In the genomic region with DNA sequence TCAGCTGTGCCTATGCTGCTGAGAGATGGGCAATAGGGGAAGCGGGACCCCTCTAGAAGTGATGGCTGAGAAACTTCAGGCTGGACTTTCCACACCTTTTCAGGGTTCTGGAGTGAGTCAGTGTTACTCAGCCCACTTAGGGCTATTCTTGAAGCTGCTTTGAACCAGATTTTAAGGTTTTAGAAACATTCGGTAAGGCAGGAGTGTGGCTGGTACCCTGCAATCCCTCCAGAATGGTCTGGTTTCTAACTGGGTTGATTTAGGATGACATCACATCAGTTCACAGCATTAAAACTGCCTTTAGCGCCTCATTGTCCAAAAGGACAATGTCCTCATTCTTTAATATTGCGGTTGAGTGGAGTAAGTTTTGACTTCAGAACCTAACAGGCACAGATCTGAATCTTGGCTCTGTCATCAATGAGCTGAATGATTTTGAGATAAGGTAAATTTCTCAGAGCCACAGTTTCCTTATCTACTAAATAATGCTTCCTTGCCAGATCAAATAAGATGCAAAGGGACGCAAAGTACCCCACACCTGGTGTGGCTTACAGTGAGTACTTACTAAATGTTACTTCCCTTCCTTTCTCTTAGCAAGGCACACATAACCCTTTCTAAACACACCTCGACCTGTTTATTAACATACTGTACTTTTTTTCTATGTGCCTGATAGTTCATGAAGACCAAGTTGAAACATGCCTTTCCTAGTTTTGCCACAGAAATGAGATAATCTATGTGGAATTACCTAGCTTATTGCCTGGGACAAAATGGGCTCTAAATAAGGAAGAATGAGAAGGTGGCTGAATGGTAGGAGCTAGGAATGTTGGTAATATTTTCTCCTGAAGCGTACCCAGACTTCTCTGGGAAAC, we compare ENCODE assay signal across 24 cellular contexts.
DNase-seq lines count a peak whose midpoint lies in the region; ATAC-seq and TF ChIP-seq lines count a peak whose summit lies in the region.
"Had no signal": no experiment of that assay in that cellular context is flagged by ENCODE, and none has a peak within 500 bp of the region (broad histone marks: within the 10 kb centered on the region; RNA-seq: fewer than 3 reads in every experiment).

No MANE protein-coding gene starts in this region.

- CTCF ChIA-PET in SK-N-SH (lab: Yijun Ruan, JAX): interaction anchor here (0.7 to 2.3 kb wide), 3 partner anchors 9 to 49 kb away, joined by 3 to 5 read pairs (median 4); no protein-coding TSS in a partner anchor
- CTCF ChIA-PET in activated CD8-positive, alpha-beta T cell treated with anti-CD3 and anti-CD28 coated beads, Interleukin-2, amount 10 ng/mL, durations not matched to agents 7 days and 5 days (lab: Charles Lee): interaction anchor here (1.4 kb wide), 1 partner anchor 9 kb away, joined by 3 read pairs; no protein-coding TSS in a partner anchor

- no peaks in the 10 kb centered on the region for H3K36me3 ChIP-seq in SK-N-SH (replicated peaks in 1 of 2; ENCODE audit: control insufficient read depth in 1 of 2, insufficient read depth in 2 of 2, low read length in 1 of 2)
- H3K36me3 ChIP-seq: upper lobe of left lung had no signal

- H3K4me2 ChIP-seq in SK-N-SH: 0 out of 2 replicates have a peak overlapping the region, but pooled peaks have one; percentile 27

- no peak for TF ChIP-seq RAD21 in SK-N-SH (IDR thresholded peaks at IDR 0.05; ENCODE audit: low read length)

- H3K9me2 ChIP-seq in SK-N-SH: no peaks in the 10 kb centered on the region

- peaks cover 7 to 11% of the 10 kb centered on the region in 2 experiments; a peak in 3 of 4 replicates for H3K4me1 ChIP-seq in SK-N-SH (ENCODE audit: control insufficient read depth in 1 of 2, insufficient read depth in 2 of 2, low read depth in 1 of 2, low read length in 1 of 2)

- H3K4me3 Mint-ChIP-seq in progenitor cell of endocrine pancreas (ENCODE audit: low read depth): no peak overlapping the region
- no peak overlapping the region for H3K4me3 Mint-ChIP-seq in activated CD8-positive, alpha-beta T cell treated with anti-CD3 and anti-CD28 coated beads, Interleukin-2, amount 10 ng/mL, durations not matched to agents 7 days and 5 days
- H3K4me3 Mint-ChIP-seq: activated CD4-positive, alpha-beta T cell treated with anti-CD3 and anti-CD28 coated beads for 36 hours; activated naive CD8-positive, alpha-beta T cell treated with anti-CD3 and anti-CD28 coated beads, Interleukin-2, amount 50 U/mL, for 24 hours; memory B cell; naive thymus-derived CD8-positive, alpha-beta T cell had no signal

- no peaks in the 10 kb centered on the region; the same call in 1 of the 2 replicates for H3K9me3 ChIP-seq in SK-N-SH
- H3K9me3 ChIP-seq: upper lobe of left lung had no signal

- no peak overlapping the region for H3K4me3 ChIP-seq in SK-N-SH (ENCODE audit: low read depth in 2 of 2, low read length in 1 of 2)
- H3K4me3 ChIP-seq: upper lobe of left lung had no signal

- no peaks in the 10 kb centered on the region for H4K20me1 ChIP-seq in SK-N-SH (ENCODE audit: insufficient read depth)

- H3F3A ChIP-seq in SK-N-SH (replicated peaks; ENCODE audit: insufficient read depth): no peaks in the 10 kb centered on the region

- no peaks in the 10 kb centered on the region for H3K27me3 Mint-ChIP-seq in progenitor cell of endocrine pancreas
- peaks cover 3% of the 10 kb centered on the region for H3K27me3 Mint-ChIP-seq in activated CD8-positive, alpha-beta T cell treated with anti-CD3 and anti-CD28 coated beads, Interleukin-2, amount 10 ng/mL, durations not matched to agents 7 days and 5 days (ENCODE audit: low read depth)
- H3K27me3 Mint-ChIP-seq: activated CD4-positive, alpha-beta T cell treated with anti-CD3 and anti-CD28 coated beads for 36 hours; activated naive CD8-positive, alpha-beta T cell treated with anti-CD3 and anti-CD28 coated beads, Interleukin-2, amount 50 U/mL, for 24 hours; memory B cell had no signal

- POLR2A ChIA-PET in SK-N-SH (lab: Yijun Ruan, JAX): no interaction called here
- POLR2A ChIA-PET in activated CD8-positive, alpha-beta T cell treated with anti-CD3 and anti-CD28 coated beads, Interleukin-2, amount 10 ng/mL, durations not matched to agents 7 days and 5 days (lab: Charles Lee): interaction anchor here (0.6 kb wide), 1 partner anchor 23 kb away, joined by 3 read pairs; no protein-coding TSS in a partner anchor

- TF ChIP-seq CTCF in SK-N-SH (IDR thresholded peaks at IDR 0.05): no peak
- TF ChIP-seq CTCF in progenitor cell of endocrine pancreas (IDR thresholded peaks at IDR 0.05; ENCODE audit: unreplicated experiment): no peak

- DNase-seq in COLO829 (ENCODE audit: low spot score) (peak; percentile 30), SK-N-SH (no peak), epithelial cell of prostate (ENCODE audit: low read depth, low spot score) (no peak), progenitor cell of endocrine pancreas (ENCODE audit: low spot score, unreplicated experiment) (no peak), NCI-H1694 treated with DMSO at 0.1 percent for 48 hours (lab: John Stamatoyannopoulos, UW) (no peak)
- DNase-seq in activated CD8-positive, alpha-beta T cell treated with anti-CD3 and anti-CD28 coated beads, Interleukin-2, amount 10 ng/mL, durations not matched to agents 7 days and 5 days: no peak
- DNase-seq: 8988T; activated CD4-positive, alpha-beta T cell treated with anti-CD3 and anti-CD28 coated beads for 36 hours; activated naive CD8-positive, alpha-beta T cell treated with anti-CD3 and anti-CD28 coated beads, Interleukin-2, amount 50 U/mL, for 24 hours; erythroblast; foreskin melanocyte; kidney glomerular epithelial cell; MM.1S; naive thymus-derived CD8-positive, alpha-beta T cell; NCI-H2171 treated with DMSO at 0.1 percent for 48 hours; NCI-H526; posterior cingulate gyrus; stimulated activated naive CD4-positive, alpha-beta T cell treated with Interleukin-2 at 50 U/mL for 16 hours; upper lobe of left lung had no signal

- no peaks in the 10 kb centered on the region for H3K79me2 ChIP-seq in SK-N-SH (ENCODE audit: insufficient read depth)

- H3K36me3 Mint-ChIP-seq in progenitor cell of endocrine pancreas (ENCODE audit: insufficient read depth): peaks cover 6% of the 10 kb centered on the region
- H3K36me3 Mint-ChIP-seq in activated CD8-positive, alpha-beta T cell treated with anti-CD3 and anti-CD28 coated beads, Interleukin-2, amount 10 ng/mL, durations not matched to agents 7 days and 5 days (ENCODE audit: low read depth): no peaks in the 10 kb centered on the region
- H3K36me3 Mint-ChIP-seq: memory B cell; naive thymus-derived CD8-positive, alpha-beta T cell had no signal

- H3K9me3 Mint-ChIP-seq in progenitor cell of endocrine pancreas (ENCODE audit: low read depth): peaks cover 3% of the 10 kb centered on the region
- no peaks in the 10 kb centered on the region for H3K9me3 Mint-ChIP-seq in activated CD8-positive, alpha-beta T cell treated with anti-CD3 and anti-CD28 coated beads, Interleukin-2, amount 10 ng/mL, durations not matched to agents 7 days and 5 days (ENCODE audit: insufficient read depth)
- H3K9me3 Mint-ChIP-seq: activated naive CD8-positive, alpha-beta T cell treated with anti-CD3 and anti-CD28 coated beads, Interleukin-2, amount 50 U/mL, for 24 hours; activated T-helper 2 cell treated with anti-CD3 and anti-CD28 coated beads, Interferon-gamma antibody, Interleukin-2, Interleukin-4, amounts not matched to agents 10 μg/mL and 5 μg/mL and 100 μg/mL, durations not matched to agents 14 hours and 24 hours and 36 hours; memory B cell; naive thymus-derived CD8-positive, alpha-beta T cell had no signal

- ATAC-seq in GM18519 (IDR thresholded peaks at IDR 0.05; ENCODE audit: low FRiP score, unreplicated experiment) (no peak), GM18858 (IDR thresholded peaks at IDR 0.05; ENCODE audit: unreplicated experiment) (no peak)
- ATAC-seq in activated CD8-positive, alpha-beta T cell treated with anti-CD3 and anti-CD28 coated beads, Interleukin-2, amount 10 ng/mL, durations not matched to agents 7 days and 5 days: no peak
- ATAC-seq: activated CD4-positive, alpha-beta T cell treated with anti-CD3 and anti-CD28 coated beads for 36 hours; activated naive CD8-positive, alpha-beta T cell treated with anti-CD3 and anti-CD28 coated beads, Interleukin-2, amount 50 U/mL, for 24 hours; naive thymus-derived CD8-positive, alpha-beta T cell; Right ventricle myocardium inferior had no signal

- H3K9ac ChIP-seq in SK-N-SH: no peak overlapping the region

- no peaks in the 10 kb centered on the region for H3K27me3 ChIP-seq in SK-N-SH (ENCODE audit: insufficient read depth)
- H3K27me3 ChIP-seq: upper lobe of left lung had no signal

- WGBS in SK-N-SH (ENCODE audit: low lambda C conversion rate): 61% methylated on average over 7 of the region's 7 CpGs

- H3K27ac ChIP-seq in SK-N-SH (ENCODE audit: low read depth in 2 of 2, low read length in 1 of 2) (no peak overlapping the region; a peak in 1 of 4 replicates), epithelial cell of prostate (peak overlapping the region; percentile 56)
- H3K27ac ChIP-seq: upper lobe of left lung had no signal

- no peak for TF ChIP-seq EP300 in SK-N-SH (IDR thresholded peaks at IDR 0.05; ENCODE audit: borderline replicate concordance in 1 of 2, low read depth in 1 of 2, low read length in 1 of 2)

- H3K4me1 Mint-ChIP-seq in progenitor cell of endocrine pancreas (ENCODE audit: low read depth): peaks cover 21% of the 10 kb centered on the region
- no peaks in the 10 kb centered on the region for H3K4me1 Mint-ChIP-seq in activated CD8-positive, alpha-beta T cell treated with anti-CD3 and anti-CD28 coated beads, Interleukin-2, amount 10 ng/mL, durations not matched to agents 7 days and 5 days (ENCODE audit: low read depth)
- H3K4me1 Mint-ChIP-seq: activated CD4-positive, alpha-beta T cell treated with anti-CD3 and anti-CD28 coated beads for 36 hours; activated naive CD8-positive, alpha-beta T cell treated with anti-CD3 and anti-CD28 coated beads, Interleukin-2, amount 50 U/mL, for 24 hours; memory B cell; naive thymus-derived CD8-positive, alpha-beta T cell had no signal

- H2AFZ ChIP-seq in SK-N-SH (ENCODE audit: low read depth): no peak overlapping the region

- peak overlapping the region; percentile 4 for H3K27ac Mint-ChIP-seq in progenitor cell of endocrine pancreas
- H3K27ac Mint-ChIP-seq in activated CD8-positive, alpha-beta T cell treated with anti-CD3 and anti-CD28 coated beads, Interleukin-2, amount 10 ng/mL, durations not matched to agents 7 days and 5 days: no peak overlapping the region
- H3K27ac Mint-ChIP-seq: activated CD4-positive, alpha-beta T cell treated with anti-CD3 and anti-CD28 coated beads for 36 hours; activated naive CD8-positive, alpha-beta T cell treated with anti-CD3 and anti-CD28 coated beads, Interleukin-2, amount 50 U/mL, for 24 hours; activated T-helper 2 cell treated with anti-CD3 and anti-CD28 coated beads, Interferon-gamma antibody, Interleukin-2, Interleukin-4, amounts not matched to agents 10 μg/mL and 5 μg/mL and 100 μg/mL, durations not matched to agents 14 hours and 24 hours and 36 hours; memory B cell; naive thymus-derived CD8-positive, alpha-beta T cell had no signal

TF ChIP-seq in SK-N-SH, 30 proteins besides CTCF, POLR2A, EP300 and RAD21 (continues in another document):
- TF ChIP-seq JUND (IDR thresholded peaks at IDR 0.05) (no peak), TCF12 (IDR thresholded peaks at IDR 0.05) (peak; percentile 47)
